ENCODE assay signal across 8 cellular contexts in the genomic region with DNA sequence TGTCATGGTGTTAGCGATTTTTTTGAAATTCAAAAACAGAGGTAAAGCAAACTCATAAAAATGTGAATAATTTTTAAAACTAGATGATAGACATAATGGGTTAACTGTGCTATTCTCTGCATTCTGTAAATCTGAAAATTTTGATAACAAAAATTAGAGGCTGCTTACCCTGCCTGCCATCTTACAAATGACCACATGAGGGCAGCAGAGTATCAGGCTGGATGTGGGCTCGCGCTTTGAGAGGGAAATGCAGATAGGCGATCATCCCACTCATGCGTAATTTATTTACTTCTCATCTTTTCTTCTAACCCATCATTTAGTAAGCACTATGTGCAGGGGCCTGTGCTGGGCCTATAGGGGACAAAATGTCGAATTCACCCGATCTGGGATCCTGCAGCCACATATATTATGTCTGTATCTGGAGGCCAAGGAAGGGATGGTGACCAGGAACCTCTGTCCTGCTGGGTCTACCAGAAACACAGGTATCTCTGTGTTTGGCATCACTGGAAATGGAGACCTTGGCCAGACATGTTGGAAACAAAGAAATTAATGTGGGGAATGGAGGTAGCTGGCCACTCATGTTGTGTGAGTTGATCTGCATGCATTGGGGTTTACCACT. TPM values are rescaled to one million over a fixed set of nuclear protein-coding genes. Genes with fewer than 3 reads are reported as not detected.
DNase-seq lines count a peak whose midpoint lies in the region; ATAC-seq lines count a peak whose summit lies in the region.

No MANE protein-coding gene starts in this region.

- no peak overlapping the region for H3K18ac ChIP-seq in mesendoderm (ENCODE audit: low read length)

- H3K4me2 ChIP-seq in GM23248 (ENCODE audit: unreplicated experiment) (no peak overlapping the region), mesendoderm (ENCODE audit: low read length) (no peak overlapping the region)

- no peaks in the 10 kb centered on the region for H3K36me3 ChIP-seq in GM23248 (ENCODE audit: low read depth)
- no peaks in the 10 kb centered on the region for H3K36me3 ChIP-seq in mesendoderm (ENCODE audit: control insufficient read depth, insufficient read depth, low read length)

- H3K4me3 ChIP-seq in GM23248: no peak overlapping the region
- H3K4me3 ChIP-seq in mesendoderm (ENCODE audit: low read length): no peak overlapping the region

- no peaks in the 10 kb centered on the region for H3K79me1 ChIP-seq in mesendoderm (ENCODE audit: low read length)

- H4K20me1 ChIP-seq in GM23248 (ENCODE audit: insufficient read depth): no peaks in the 10 kb centered on the region

- H2BK5ac ChIP-seq in mesendoderm (ENCODE audit: low read length): no peak overlapping the region

- H2BK15ac ChIP-seq in mesendoderm (replicated peaks; ENCODE audit: low read depth): no peak overlapping the region

- no peak overlapping the region for H3K4ac ChIP-seq in mesendoderm (ENCODE audit: low read depth, low read length)

- no peaks in the 10 kb centered on the region for H3K4me1 ChIP-seq in GM23248 (ENCODE audit: insufficient read depth)
- no peaks in the 10 kb centered on the region for H3K4me1 ChIP-seq in mesendoderm (ENCODE audit: control insufficient read depth, low read depth, low read length)

- WGBS in GM23248 (ENCODE audit: low coverage in 1 of 2, low lambda C conversion rate in 2 of 2, missing lambda C conversion rate in 2 of 2), 2 experiments: 1% methylated on average over 7 of the region's 7 CpGs
- WGBS in mesendoderm (ENCODE audit: extremely low coverage, insufficient coverage, low lambda C conversion rate): no CpG with 5 or more reads among the region's 7 CpGs

- H3K79me2 ChIP-seq in GM23248 (ENCODE audit: insufficient read depth) (no peaks in the 10 kb centered on the region), mesendoderm (ENCODE audit: control insufficient read depth, insufficient read depth, low read length) (no peaks in the 10 kb centered on the region)

- no peak overlapping the region for H3K23ac ChIP-seq in mesendoderm (ENCODE audit: low read length)

- no peaks in the 10 kb centered on the region for H3F3A ChIP-seq in GM23248 (ENCODE audit: insufficient read depth)

- in situ Hi-C loops in GM23248 (cut with MboI): loop anchor here (5.0 kb wide), 1 partner anchor 96 kb away; no protein-coding TSS in a partner anchor

- H4K8ac ChIP-seq in mesendoderm (ENCODE audit: low read depth, low read length): no peak overlapping the region

- peak; percentile 63 for DNase-seq in COLO829 (ENCODE audit: low spot score)
- DNase-seq in GM23248: peak; percentile 68
- DNase-seq in NCI-H2227 (lab: John Stamatoyannopoulos, UW; ENCODE audit: unreplicated experiment): peak; percentile 74
- peak; percentile 72 for DNase-seq in activated CD4-positive, alpha-beta T cell treated with anti-CD3 and anti-CD28 coated beads, Interleukin-2, amount 50 U/mL, for 1 hour
- peak; percentile 80 for DNase-seq in dermis blood vessel endothelial cell
- peak; percentile 62 for DNase-seq in mesendoderm
- DNase-seq in stimulated activated CD8-positive, alpha-beta memory T cell treated with anti-CD3 and anti-CD28 coated beads, Interleukin-2, amount 100 ng/mL, for 48 hours (ENCODE audit: low read depth in 2 of 2): peak; percentile 34 to 43

- no peak overlapping the region for H3K27ac ChIP-seq in GM23248
- H3K27ac ChIP-seq in mesendoderm (ENCODE audit: low read depth, low read length): no peak overlapping the region

- ATAC-seq in GM19035 (IDR thresholded peaks at IDR 0.05; ENCODE audit: unreplicated experiment): no peak

- H3K9me2 ChIP-seq in GM23248 (ENCODE audit: insufficient read depth): no peaks in the 10 kb centered on the region

- H3K27me3 ChIP-seq in GM23248 (replicated peaks; ENCODE audit: insufficient read depth): no peaks in the 10 kb centered on the region
- no peaks in the 10 kb centered on the region for H3K27me3 ChIP-seq in mesendoderm (ENCODE audit: insufficient read depth, low read length, poor library complexity)

- no peak overlapping the region for H3K56ac ChIP-seq in mesendoderm (ENCODE audit: low read length)

- H3K9ac ChIP-seq in GM23248 (no peak overlapping the region), mesendoderm (ENCODE audit: low read length) (no peak overlapping the region)

- no peak overlapping the region for H2AFZ ChIP-seq in GM23248

- H2AK5ac ChIP-seq in mesendoderm (ENCODE audit: low read length): no peak overlapping the region

- no peak overlapping the region for H4K5ac ChIP-seq in mesendoderm (ENCODE audit: low read length)

- no peaks in the 10 kb centered on the region for H3K9me3 ChIP-seq in GM23248 (ENCODE audit: low read depth)

- H2BK120ac ChIP-seq in mesendoderm (ENCODE audit: low read depth, low read length): no peak overlapping the region

RNA-seq across cellular contexts. Expression of gene RAD18, which starts 7.8 kb away (rescaled TPM):
- 14.3 and 26.6 TPM in 2 replicates for total RNA-seq in GM23248 (2014; rRNA removed; shearing (Covaris generic))
- 17.5 and 17.7 TPM in 2 replicates for polyA plus RNA-seq in GM23248 (2016; fragmentation: Nextera tagmentation; extraction: Ambion mirVana)
- total RNA-seq in dermis blood vessel endothelial cell: 8.3 and 14.8 TPM in 2 replicates
- polyA plus RNA-seq in mesendoderm (2013, experiment 1 of 2): 23.8 TPM
- polyA plus RNA-seq in mesendoderm (2013, experiment 2 of 2): 23.6 TPM
